1 cellular context compared by ENCODE assay signal in genomic region chr14:63046339-63047268, GRCh38.
TF ChIP-seq lines count a peak whose summit lies in the region.

No MANE protein-coding gene starts in this region.

TF ChIP-seq in IMR-90, 13 proteins besides CTCF, POLR2A, EP300 and RAD21:
- TF ChIP-seq RCOR1 (IDR thresholded peaks at IDR 0.05; ENCODE audit: insufficient replicate concordance, low read length) (no peak), CEBPB (IDR thresholded peaks at IDR 0.05; ENCODE audit: low read depth, low read length) (no peak), FOS (IDR thresholded peaks at IDR 0.05; ENCODE audit: low read depth, low read length) (no peak), CHD1 (IDR thresholded peaks at IDR 0.05; ENCODE audit: low read depth, low read length) (no peak), NFE2L2 (IDR thresholded peaks at IDR 0.05; ENCODE audit: low read depth, low read length) (no peak), SMC3 (IDR thresholded peaks at IDR 0.05; ENCODE audit: low read depth, low read length) (no peak), RFX5 (IDR thresholded peaks at IDR 0.05; ENCODE audit: low read depth, low read length) (no peak), MAFK (IDR thresholded peaks at IDR 0.05; ENCODE audit: low read depth, low read length) (no peak)
- TF ChIP-seq, protein P1, sequence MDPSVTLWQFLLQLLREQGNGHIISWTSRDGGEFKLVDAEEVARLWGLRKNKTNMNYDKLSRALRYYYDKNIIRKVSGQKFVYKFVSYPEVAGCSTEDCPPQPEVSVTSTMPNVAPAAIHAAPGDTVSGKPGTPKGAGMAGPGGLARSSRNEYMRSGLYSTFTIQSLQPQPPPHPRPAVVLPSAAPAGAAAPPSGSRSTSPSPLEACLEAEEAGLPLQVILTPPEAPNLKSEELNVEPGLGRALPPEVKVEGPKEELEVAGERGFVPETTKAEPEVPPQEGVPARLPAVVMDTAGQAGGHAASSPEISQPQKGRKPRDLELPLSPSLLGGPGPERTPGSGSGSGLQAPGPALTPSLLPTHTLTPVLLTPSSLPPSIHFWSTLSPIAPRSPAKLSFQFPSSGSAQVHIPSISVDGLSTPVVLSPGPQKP (IDR thresholded peaks at IDR 0.05; ENCODE audit: borderline replicate concordance, low read depth, low read length): no peak
- TF ChIP-seq, protein P2, sequence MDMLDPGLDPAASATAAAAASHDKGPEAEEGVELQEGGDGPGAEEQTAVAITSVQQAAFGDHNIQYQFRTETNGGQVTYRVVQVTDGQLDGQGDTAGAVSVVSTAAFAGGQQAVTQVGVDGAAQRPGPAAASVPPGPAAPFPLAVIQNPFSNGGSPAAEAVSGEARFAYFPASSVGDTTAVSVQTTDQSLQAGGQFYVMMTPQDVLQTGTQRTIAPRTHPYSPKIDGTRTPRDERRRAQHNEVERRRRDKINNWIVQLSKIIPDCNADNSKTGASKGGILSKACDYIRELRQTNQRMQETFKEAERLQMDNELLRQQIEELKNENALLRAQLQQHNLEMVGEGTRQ (IDR thresholded peaks at IDR 0.05; ENCODE audit: low read depth, low read length): no peak
